7 cellular contexts compared by ENCODE assay signal in genomic region chr1:209755926-209756607, GRCh38. TPM values are rescaled to one million over a fixed set of nuclear protein-coding genes. Genes with fewer than 3 reads are reported as not detected.
DNase-seq lines count a peak whose midpoint lies in the region; ATAC-seq and TF ChIP-seq lines count a peak whose summit lies in the region.

TSS of gene TRAF3IP3 (plus strand) at chr1:209756053. CDS start at chr1:209760040, 3,987 bp downstream.

- peaks cover 85% of the 10 kb centered on the region for H3K4me1 Mint-ChIP-seq in activated B cell treated with CpG ODN at 0.5 μM for 24 hours
- peaks cover 87% of the 10 kb centered on the region for H3K4me1 Mint-ChIP-seq in dendritic cell treated with granulocyte-macrophage colony-stimulating factor and Interleukin-4, amounts not matched to agents 40 ng/mL and 50 ng/mL, for 4 days (ENCODE audit: low read depth)

- no peaks in the 10 kb centered on the region for H3K27me3 Mint-ChIP-seq in activated B cell treated with CpG ODN at 0.5 μM for 24 hours
- H3K27me3 Mint-ChIP-seq in dendritic cell treated with granulocyte-macrophage colony-stimulating factor and Interleukin-4, amounts not matched to agents 40 ng/mL and 50 ng/mL, for 4 days: no peaks in the 10 kb centered on the region

- peak within 1 kb of the TSS; percentile 96 for H3K4me3 Mint-ChIP-seq in activated B cell treated with CpG ODN at 0.5 μM for 24 hours
- peak within 1 kb of the TSS; percentile 84 for H3K4me3 Mint-ChIP-seq in dendritic cell treated with granulocyte-macrophage colony-stimulating factor and Interleukin-4, amounts not matched to agents 40 ng/mL and 50 ng/mL, for 4 days

- peaks cover 33% of the 10 kb centered on the region for H3K36me3 Mint-ChIP-seq in activated B cell treated with CpG ODN at 0.5 μM for 24 hours (ENCODE audit: low read depth)
- H3K36me3 Mint-ChIP-seq in dendritic cell treated with granulocyte-macrophage colony-stimulating factor and Interleukin-4, amounts not matched to agents 40 ng/mL and 50 ng/mL, for 4 days (ENCODE audit: low read depth): peaks cover 28% of the 10 kb centered on the region

- DNase-seq in activated B cell treated with CpG ODN at 0.5 μM for 24 hours (peak; percentile 41), epidermal melanocyte (ENCODE audit: insufficient read length, low spot score) (no peak), SHP77 treated with DMSO at 0.1 percent for 48 hours (lab: John Stamatoyannopoulos, UW) (no peak)
- DNase-seq in stimulated activated CD4-positive, alpha-beta T cell treated with anti-CD3 and anti-CD28 coated beads, TNF-alpha, amount 100 ng/mL, for 24 hours (ENCODE audit: low read depth in 3 of 3): peak; percentile 44 to 77 (median 64)

- peak within 1 kb of the TSS; percentile 99 for H3K27ac Mint-ChIP-seq in activated B cell treated with CpG ODN at 0.5 μM for 24 hours
- peak within 1 kb of the TSS; percentile 91 for H3K27ac Mint-ChIP-seq in dendritic cell treated with granulocyte-macrophage colony-stimulating factor and Interleukin-4, amounts not matched to agents 40 ng/mL and 50 ng/mL, for 4 days

- no peak for TF ChIP-seq CTCF in activated B cell treated with CpG ODN at 0.5 μM for 24 hours (IDR thresholded peaks at IDR 0.05)

- POLR2A ChIA-PET in activated B cell treated with CpG ODN at 0.5 μM for 24 hours (lab: Charles Lee): interaction anchor here (0.7 to 8.0 kb wide), 10 partner anchors 8 to 72 kb away, joined by 3 to 175 read pairs (median 8); partner anchors contain the start of genes C1orf74 and UTP25

- peak; percentile 62 for ATAC-seq in GM19328 (IDR thresholded peaks at IDR 0.05; ENCODE audit: unreplicated experiment)
- peak; percentile 78 for ATAC-seq in HG03342 (IDR thresholded peaks at IDR 0.05; ENCODE audit: unreplicated experiment)
- peak; percentile 91 for ATAC-seq in activated B cell treated with CpG ODN at 0.5 μM for 24 hours (ENCODE audit: low read depth)

- intact Hi-C loops in activated B cell treated with CpG ODN at 0.5 μM for 24 hours (cut with micrococcal nuclease): loop anchor here (1.0 to 5.0 kb wide), 6 partner anchors 9 to 1501 kb away; partner anchors contain the start of genes RCOR3 and UTP25
- intact Hi-C loops in dendritic cell treated with granulocyte-macrophage colony-stimulating factor and Interleukin-4, amounts not matched to agents 40 ng/mL and 50 ng/mL, for 4 days (cut with micrococcal nuclease): no loop called here

- CTCF ChIA-PET in activated B cell treated with CpG ODN at 0.5 μM for 24 hours (lab: Charles Lee): interaction anchor here (0.8 to 11.3 kb wide), 8 partner anchors 8 to 72 kb away, joined by 3 to 88 read pairs (median 4); partner anchors contain the start of genes C1orf74 and UTP25

- no peaks in the 10 kb centered on the region for H3K9me3 Mint-ChIP-seq in activated B cell treated with CpG ODN at 0.5 μM for 24 hours
- H3K9me3 Mint-ChIP-seq in dendritic cell treated with granulocyte-macrophage colony-stimulating factor and Interleukin-4, amounts not matched to agents 40 ng/mL and 50 ng/mL, for 4 days: no peaks in the 10 kb centered on the region

RNA-seq across cellular contexts. Expression of gene TRAF3IP3, which starts in this region (rescaled TPM):
- 158 and 166 TPM in 2 replicates for total RNA-seq in activated B cell treated with CpG ODN at 0.5 μM for 24 hours

Comparison
In these comparisons a context has a peak if more than half of its experiments do, and no peak if none do; other contexts are left out.
1. DNase-seq: peak in activated B cell treated with CpG ODN at 0.5 μM for 24 hours (single experiment) and stimulated activated CD4-positive, alpha-beta T cell treated with anti-CD3 and anti-CD28 coated beads, TNF-alpha, amount 100 ng/mL, for 24 hours (3 of 3); none in epidermal melanocyte (single experiment) and SHP77 treated with DMSO at 0.1 percent for 48 hours (single experiment).
2. Peak in every context shown above with its lines, with median percentiles within 50 percentile points of each other: ATAC-seq.